Comparison of ENCODE assay signal across 8 cellular contexts in the genomic region with DNA sequence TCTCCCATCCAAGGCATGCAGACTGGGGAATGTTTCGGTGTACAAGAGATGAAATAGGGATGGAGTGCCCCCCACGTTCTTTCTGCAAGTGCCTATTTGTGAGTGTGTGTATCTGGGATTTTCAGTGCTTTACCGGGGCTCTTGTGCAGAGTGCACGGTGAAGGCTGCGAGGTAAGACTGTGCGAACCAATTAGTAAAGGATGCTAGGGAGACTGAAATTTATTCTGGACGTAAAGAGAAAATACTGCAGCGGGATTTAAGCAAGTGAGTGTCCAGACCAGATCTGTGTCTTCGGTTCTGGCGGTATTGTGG. TPM values are rescaled to one million over a fixed set of nuclear protein-coding genes. Genes with fewer than 3 reads are reported as not detected.
DNase-seq lines count a peak whose midpoint lies in the region; ATAC-seq and TF ChIP-seq lines count a peak whose summit lies in the region.

No MANE protein-coding gene starts in this region.

- peak overlapping the region; percentile 92 for H3K4me3 ChIP-seq in ACC112 (ENCODE audit: low read depth, low read length)
- H3K4me3 ChIP-seq in mammary epithelial cell (replicated peaks in 1 of 3; ENCODE audit: insufficient read depth in 1 of 3, low read depth in 2 of 3, low read length in 3 of 3), result peak overlapping the region; percentile 74 to 90 (median 83)
- H3K4me3 ChIP-seq in muscle layer of duodenum (ENCODE audit: low read depth in 1 of 2, low read length in 2 of 2), result peak overlapping the region; percentile 85 to 87

- H3K79me2 ChIP-seq in ACC112 (ENCODE audit: control insufficient read depth, insufficient read depth, low read length, unreplicated experiment), result peaks cover 24% of the 10 kb centered on the region
- peaks cover 24% of the 10 kb centered on the region for H3K79me2 ChIP-seq in mammary epithelial cell (ENCODE audit: insufficient read depth, low read length)

- DNase-seq in mammary epithelial cell, result no peak
- DNase-seq in stimulated activated CD4-positive, alpha-beta T cell treated with anti-CD3 and anti-CD28 coated beads, Interleukin-4, amount 100 ng/mL, for 24 hours, result no peak
- DNase-seq in NCI-H1105 (lab: John Stamatoyannopoulos, UW), result no peak
- DNase-seq in HUDEP-2 (lab: John Stamatoyannopoulos, UW; ENCODE audit: unreplicated experiment in 76 of 76), result no peak

- no peaks in the 10 kb centered on the region for H4K20me1 ChIP-seq in mammary epithelial cell (ENCODE audit: insufficient read depth, low read length)

- in situ Hi-C loops in mammary epithelial cell (cut with MboI; ENCODE audit: low sequenced_read_pairs in 2 of 2), result no loop called here

- intact Hi-C loops in mammary epithelial cell (cut with micrococcal nuclease), result loop anchor here (1.0 to 5.0 kb wide), 3 partner anchors 14 to 60 kb away; no protein-coding TSS in a partner anchor

- H3K4me2 ChIP-seq in mammary epithelial cell (ENCODE audit: insufficient read depth, low read depth, low read length), result peak overlapping the region; percentile 100

- peak; percentile 25 for ATAC-seq in GM19351 (IDR thresholded peaks at IDR 0.05; ENCODE audit: unreplicated experiment)
- peak; percentile 20 for ATAC-seq in HG03521 (IDR thresholded peaks at IDR 0.05; ENCODE audit: unreplicated experiment)

- no peaks in the 10 kb centered on the region for H3K9me3 ChIP-seq in mammary epithelial cell (replicated peaks; ENCODE audit: insufficient read depth, low read length)
- no peaks in the 10 kb centered on the region for H3K9me3 ChIP-seq in muscle layer of duodenum (ENCODE audit: control insufficient read depth in 1 of 2, low read length in 2 of 2)

- H3K9ac ChIP-seq in mammary epithelial cell (ENCODE audit: insufficient read depth, low read length), result peak overlapping the region; percentile 35

- CTCF ChIA-PET in mammary epithelial cell (lab: Charles Lee; ENCODE audit: low non-redundant PET), result no interaction called here

- BruUV-seq in mammary epithelial cell (replicated peaks; lab: Mats Ljungman, UMichigan), result TSS peak; percentile 81

- H3K27me3 ChIP-seq in ACC112 (ENCODE audit: insufficient read depth, low read length) (no peaks in the 10 kb centered on the region), mammary epithelial cell (ENCODE audit: insufficient read depth, low read length) (no peaks in the 10 kb centered on the region), muscle layer of duodenum (ENCODE audit: low read depth, low read length) (no peaks in the 10 kb centered on the region)

- peaks cover 29% of the 10 kb centered on the region for H3K4me1 ChIP-seq in ACC112 (ENCODE audit: control insufficient read depth, insufficient read depth, low read length, unreplicated experiment)
- H3K4me1 ChIP-seq in mammary epithelial cell (ENCODE audit: insufficient read depth, low read length), result peaks cover 21% of the 10 kb centered on the region
- peaks cover 16 to 41% of the 10 kb centered on the region in 2 donors for H3K4me1 ChIP-seq in muscle layer of duodenum (ENCODE audit: control insufficient read depth in 1 of 2, insufficient read depth in 2 of 2, low read length in 2 of 2)

- H2AFZ ChIP-seq in ACC112 (ENCODE audit: low read length, unreplicated experiment) (peak overlapping the region; percentile 19), mammary epithelial cell (ENCODE audit: low read depth, low read length) (peak overlapping the region; percentile 88)

- H3K36me3 ChIP-seq in ACC112 (ENCODE audit: insufficient read depth, low read length) (peaks cover 19% of the 10 kb centered on the region), mammary epithelial cell (ENCODE audit: insufficient read depth, low read length) (no peaks in the 10 kb centered on the region), muscle layer of duodenum (ENCODE audit: control insufficient read depth in 1 of 2, insufficient read depth in 2 of 2, low read length in 2 of 2) (peaks cover 0 to 3% of the 10 kb centered on the region in 2 donors)

- H3K27ac ChIP-seq in ACC112 (ENCODE audit: low read depth, low read length) (no peak overlapping the region), mammary epithelial cell (ENCODE audit: insufficient read depth, low read depth, low read length) (peak overlapping the region; percentile 67), muscle layer of duodenum (ENCODE audit: low read length) (peak overlapping the region; percentile 55)

- 2% methylated on average over 8 of the region's 10 CpGs for WGBS in mammary epithelial cell (ENCODE audit: low coverage, missing lambda C conversion rate)

- no peak for TF ChIP-seq CTCF in mammary epithelial cell (conservative IDR thresholded peaks at IDR 0.05 in 1 of 2, IDR thresholded peaks at IDR 0.05 in 1 of 2; ENCODE audit: extremely low read depth in 1 of 2, insufficient read depth in 1 of 2, low read depth in 1 of 2, low read length in 2 of 2)

- dilution Hi-C loops in mammary epithelial cell (cut with HindIII; ENCODE audit: low sequenced_read_pairs), result no loop called here

RNA-seq across cellular contexts. Expression of a gene that starts 0.3 kb away (rescaled TPM):
- total RNA-seq in mammary epithelial cell, result 10 to 100 TPM; 19.0 to 27.8 TPM
- polyA plus RNA-seq in mammary epithelial cell, result 14.3 TPM
- 4.4 TPM for polyA minus RNA-seq in mammary epithelial cell
